17 cellular contexts compared by ENCODE assay signal in the genomic region with DNA sequence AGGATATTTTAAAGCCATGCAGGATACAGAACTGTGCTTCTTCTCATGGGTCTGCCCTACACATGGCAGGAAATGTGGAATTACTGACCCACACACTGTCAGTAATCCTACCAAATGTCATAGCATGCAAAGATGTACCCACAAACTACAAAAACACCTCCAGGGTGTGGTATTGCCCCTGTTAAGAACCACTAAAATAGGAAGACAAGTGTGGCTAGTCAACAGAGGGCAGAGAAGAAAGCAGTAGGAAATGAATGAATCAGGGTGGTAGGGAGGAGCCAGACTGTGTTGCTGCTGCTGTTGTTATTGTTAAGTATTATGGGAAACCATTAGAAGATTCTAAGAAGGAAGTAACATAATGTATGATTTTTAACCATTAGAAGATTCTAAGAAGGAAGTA.
DNase-seq lines count a peak whose midpoint lies in the region.
"Had no signal": no experiment of that assay in that cellular context is flagged by ENCODE, and none has a peak within 500 bp of the region (broad histone marks: within the 10 kb centered on the region; RNA-seq: fewer than 3 reads in every experiment).

No MANE protein-coding gene starts in this region.

- no peaks in the 10 kb centered on the region for H3K79me1 ChIP-seq in neuronal stem cell (ENCODE audit: low read depth, low read length)

- H3K9ac ChIP-seq in neuronal stem cell (ENCODE audit: low read depth, low read length, poor library complexity), result no peak overlapping the region

- H3K9me3 Mint-ChIP-seq in activated naive CD4-positive, alpha-beta T cell treated with anti-CD3 and anti-CD28 coated beads, Interleukin-2, amount 10 ng/mL, durations not matched to agents 7 days and 5 days, result peaks cover 32% of the 10 kb centered on the region
- peaks cover 12% of the 10 kb centered on the region for H3K9me3 Mint-ChIP-seq in stimulated activated naive CD8-positive, alpha-beta T cell treated with anti-CD3 and anti-CD28 coated beads, Interleukin-15, Interleukin-2, amounts not matched to agents 100 ng/mL and 50 ng/mL, for 24 hours

- no peak overlapping the region for H2BK15ac ChIP-seq in neuronal stem cell (ENCODE audit: low read length)

- no peak overlapping the region for H2BK120ac ChIP-seq in neuronal stem cell (ENCODE audit: low read depth, low read length)

- H3K27me3 Mint-ChIP-seq in activated naive CD4-positive, alpha-beta T cell treated with anti-CD3 and anti-CD28 coated beads, Interleukin-2, amount 10 ng/mL, durations not matched to agents 7 days and 5 days, result no peaks in the 10 kb centered on the region
- H3K27me3 Mint-ChIP-seq in stimulated activated naive CD8-positive, alpha-beta T cell treated with anti-CD3 and anti-CD28 coated beads, Interleukin-15, Interleukin-2, amounts not matched to agents 100 ng/mL and 50 ng/mL, for 24 hours, result no peaks in the 10 kb centered on the region

- no peak overlapping the region for H3K18ac ChIP-seq in neuronal stem cell (ENCODE audit: low read length)

- H4K8ac ChIP-seq in neuronal stem cell (ENCODE audit: low read depth, low read length), result no peak overlapping the region

- H2BK12ac ChIP-seq in neuronal stem cell (ENCODE audit: low read length), result no peak overlapping the region

- H3K4me1 ChIP-seq in neuronal stem cell (ENCODE audit: control insufficient read depth in 2 of 2, insufficient read depth in 1 of 2, low read depth in 1 of 2, low read length in 2 of 2), result no peaks in the 10 kb centered on the region
- H3K4me1 ChIP-seq: breast epithelium, gastrocnemius medialis had no signal

- no peak overlapping the region for H2AFZ ChIP-seq in neuronal stem cell (ENCODE audit: low read length)

- H3K4me2 ChIP-seq in neuronal stem cell (ENCODE audit: insufficient read depth, low read length, poor library complexity, severe bottlenecking), result no peak overlapping the region

- H2AK5ac ChIP-seq in neuronal stem cell (ENCODE audit: low read depth, low read length), result no peak overlapping the region

- H3K4ac ChIP-seq in neuronal stem cell (ENCODE audit: low read length), result no peak overlapping the region

- H3K36me3 Mint-ChIP-seq in activated naive CD4-positive, alpha-beta T cell treated with anti-CD3 and anti-CD28 coated beads, Interleukin-2, amount 10 ng/mL, durations not matched to agents 7 days and 5 days, result peaks cover 37% of the 10 kb centered on the region
- H3K36me3 Mint-ChIP-seq in stimulated activated naive CD8-positive, alpha-beta T cell treated with anti-CD3 and anti-CD28 coated beads, Interleukin-15, Interleukin-2, amounts not matched to agents 100 ng/mL and 50 ng/mL, for 24 hours (ENCODE audit: low read depth), result no peaks in the 10 kb centered on the region

- H3K27me3 ChIP-seq in neuronal stem cell (ENCODE audit: control insufficient read depth in 3 of 3, insufficient read depth in 3 of 3, low read depth in 1 of 3, low read length in 3 of 3), result no peaks in the 10 kb centered on the region
- H3K27me3 ChIP-seq: breast epithelium, gastrocnemius medialis had no signal

- no peak overlapping the region for H3K4me3 Mint-ChIP-seq in activated naive CD4-positive, alpha-beta T cell treated with anti-CD3 and anti-CD28 coated beads, Interleukin-2, amount 10 ng/mL, durations not matched to agents 7 days and 5 days
- H3K4me3 Mint-ChIP-seq in stimulated activated naive CD8-positive, alpha-beta T cell treated with anti-CD3 and anti-CD28 coated beads, Interleukin-15, Interleukin-2, amounts not matched to agents 100 ng/mL and 50 ng/mL, for 24 hours, result no peak overlapping the region
- H3K4me3 Mint-ChIP-seq: endodermal cell had no signal

- peaks cover 55% of the 10 kb centered on the region for H3K4me1 Mint-ChIP-seq in activated naive CD4-positive, alpha-beta T cell treated with anti-CD3 and anti-CD28 coated beads, Interleukin-2, amount 10 ng/mL, durations not matched to agents 7 days and 5 days
- H3K4me1 Mint-ChIP-seq in stimulated activated naive CD8-positive, alpha-beta T cell treated with anti-CD3 and anti-CD28 coated beads, Interleukin-15, Interleukin-2, amounts not matched to agents 100 ng/mL and 50 ng/mL, for 24 hours (ENCODE audit: low read depth), result peaks cover 22% of the 10 kb centered on the region
- H3K4me1 Mint-ChIP-seq: endodermal cell had no signal

- no peak overlapping the region for H3K27ac ChIP-seq in neuronal stem cell (replicated peaks; ENCODE audit: low read length)
- H3K27ac ChIP-seq: breast epithelium, gastrocnemius medialis had no signal

- H3K9me3 ChIP-seq in neuronal stem cell (replicated peaks in 1 of 2; ENCODE audit: control insufficient read depth in 2 of 2, insufficient read depth in 1 of 2, low read depth in 1 of 2, low read length in 2 of 2), result no peaks in the 10 kb centered on the region
- H3K9me3 ChIP-seq: breast epithelium, gastrocnemius medialis had no signal

- no peak overlapping the region for H3K4me3 ChIP-seq in neuronal stem cell (ENCODE audit: low read length in 2 of 2)
- H3K4me3 ChIP-seq: breast epithelium, gastrocnemius medialis had no signal

- peak; percentile 13 for DNase-seq in stimulated activated CD4-positive, alpha-beta T cell treated with anti-CD3 and anti-CD28 coated beads, Interleukin-2, amount 100 ng/mL, for 4 hours (ENCODE audit: low read depth)
- no peak for DNase-seq in stimulated activated CD4-positive, alpha-beta T cell treated with anti-CD3 and anti-CD28 coated beads, Interleukin-2, amount 100 ng/mL, for 24 hours
- peak; percentile 6 for DNase-seq in HT1080 (ENCODE audit: low read depth)
- peak; percentile 61 for DNase-seq in activated naive CD4-positive, alpha-beta T cell treated with anti-CD3 and anti-CD28 coated beads, Interleukin-2, amount 10 ng/mL, durations not matched to agents 7 days and 5 days
- no peak for DNase-seq in glomerular visceral epithelial cell (ENCODE audit: extremely low spot score)
- DNase-seq in neuronal stem cell (ENCODE audit: low spot score), result no peak
- DNase-seq in iPS-NIHi7 (ENCODE audit: extremely low spot score), result no peak
- DNase-seq: activated CD8-positive, alpha-beta memory T cell treated with anti-CD3 and anti-CD28 coated beads, Interleukin-2, amount 50 U/mL, for 48 hours; AML-193; endodermal cell; gastrocnemius medialis; HCEC 1CT; NCI-H1417 treated with DMSO at 0.1 percent for 48 hours; NCI-H510A treated with DMSO at 0.1 percent for 48 hours; T1000 had no signal

- no peak overlapping the region for H2BK5ac ChIP-seq in neuronal stem cell (ENCODE audit: low read length)

- H3K27ac Mint-ChIP-seq in activated naive CD4-positive, alpha-beta T cell treated with anti-CD3 and anti-CD28 coated beads, Interleukin-2, amount 10 ng/mL, durations not matched to agents 7 days and 5 days, result peak overlapping the region; percentile 87
- H3K27ac Mint-ChIP-seq in stimulated activated naive CD8-positive, alpha-beta T cell treated with anti-CD3 and anti-CD28 coated beads, Interleukin-15, Interleukin-2, amounts not matched to agents 100 ng/mL and 50 ng/mL, for 24 hours, result peak overlapping the region; percentile 24
- H3K27ac Mint-ChIP-seq: endodermal cell had no signal

- CTCF ChIA-PET in activated naive CD4-positive, alpha-beta T cell treated with anti-CD3 and anti-CD28 coated beads, Interleukin-2, amount 10 ng/mL, durations not matched to agents 7 days and 5 days (lab: Charles Lee), result interaction anchor here (0.7 to 2.2 kb wide), 6 partner anchors 10 to 623 kb away, joined by 3 to 11 read pairs (median 4); no protein-coding TSS in a partner anchor

- no peak overlapping the region for H3K23ac ChIP-seq in neuronal stem cell (ENCODE audit: low read depth, low read length, poor library complexity)

- H4K91ac ChIP-seq in neuronal stem cell (ENCODE audit: low read depth, low read length, poor library complexity), result no peak overlapping the region

- H3K14ac ChIP-seq in neuronal stem cell (ENCODE audit: low read length), result no peak overlapping the region

- no peaks in the 10 kb centered on the region for H3K36me3 ChIP-seq in neuronal stem cell (replicated peaks in 1 of 2; ENCODE audit: control insufficient read depth in 2 of 2, insufficient read depth in 2 of 2, low read length in 2 of 2)
- H3K36me3 ChIP-seq: breast epithelium, gastrocnemius medialis had no signal

Comparison
In these comparisons a context has a peak if more than half of its experiments do, and no peak if none do; other contexts are left out.
1. DNase-seq: peak in stimulated activated CD4-positive, alpha-beta T cell treated with anti-CD3 and anti-CD28 coated beads, Interleukin-2, amount 100 ng/mL, for 4 hours (single experiment), HT1080 (single experiment) and activated naive CD4-positive, alpha-beta T cell treated with anti-CD3 and anti-CD28 coated beads, Interleukin-2, amount 10 ng/mL, durations not matched to agents 7 days and 5 days (single experiment); none in stimulated activated CD4-positive, alpha-beta T cell treated with anti-CD3 and anti-CD28 coated beads, Interleukin-2, amount 100 ng/mL, for 24 hours (0 of 2), glomerular visceral epithelial cell (single experiment), neuronal stem cell (single experiment) and iPS-NIHi7 (single experiment).